In genomic region chr10:30170146-30170545, GRCh38 we compare ENCODE assay signal across 25 cellular contexts.
"Had no signal": no experiment of that assay in that cellular context is flagged by ENCODE, and none has a peak within 500 bp of the region (broad histone marks: within the 10 kb centered on the region; RNA-seq: fewer than 3 reads in every experiment).

No MANE protein-coding gene starts in this region.

- H3K4me3 ChIP-seq: ascending aorta, Peyer's patch had no signal

- H3K27ac ChIP-seq: ascending aorta, Peyer's patch had no signal

- H3K36me3 Mint-ChIP-seq: activated naive CD4-positive, alpha-beta T cell treated with anti-CD3 and anti-CD28 coated beads, Interleukin-2, amount 50 U/mL, for 24 hours; activated naive CD8-positive, alpha-beta T cell treated with anti-CD3 and anti-CD28 coated beads, Interleukin-2, amount 10 ng/mL, durations not matched to agents 7 days and 5 days had no signal

- H3K27ac Mint-ChIP-seq: activated CD4-positive, alpha-beta T cell treated with anti-CD3 and anti-CD28 coated beads for 36 hours; activated CD4-positive, alpha-beta T cell treated with anti-CD3 and anti-CD28 coated beads, Interleukin-2, amount 10 ng/mL, durations not matched to agents 7 days and 5 days; activated CD8-positive, alpha-beta T cell treated with anti-CD3 and anti-CD28 coated beads, Interleukin-2, amount 10 ng/mL, durations not matched to agents 7 days and 5 days; activated naive CD4-positive, alpha-beta T cell treated with anti-CD3 and anti-CD28 coated beads, Interleukin-2, amount 50 U/mL, for 24 hours; activated naive CD8-positive, alpha-beta T cell treated with anti-CD3 and anti-CD28 coated beads, Interleukin-2, amount 10 ng/mL, durations not matched to agents 7 days and 5 days; activated T-cell treated with anti-CD3 and anti-CD28 coated beads, Interleukin-2, amount 50 U/mL, for 24 hours; activated T-helper 2 cell treated with anti-CD3 and anti-CD28 coated beads, Interferon-gamma antibody, Interleukin-2, Interleukin-4, amounts not matched to agents 10 μg/mL and 5 μg/mL and 100 μg/mL, durations not matched to agents 14 hours and 24 hours and 36 hours; WTC11 had no signal

- DNase-seq: activated CD4-positive, alpha-beta T cell treated with anti-CD3 and anti-CD28 coated beads for 36 hours; activated CD4-positive, alpha-beta T cell treated with anti-CD3 and anti-CD28 coated beads, Interleukin-2, amount 10 ng/mL, durations not matched to agents 7 days and 5 days; activated CD4-positive, alpha-beta T cell treated with anti-CD3 and anti-CD28 coated beads, Interleukin-2, amount 50 U/mL, for 48 hours; activated CD8-positive, alpha-beta T cell treated with anti-CD3 and anti-CD28 coated beads, Interleukin-2, amount 10 ng/mL, durations not matched to agents 7 days and 5 days; activated gamma-delta T cell; activated naive CD4-positive, alpha-beta T cell treated with Interleukin-2 at 50 U/mL for 16 hours; activated naive CD8-positive, alpha-beta T cell treated with anti-CD3 and anti-CD28 coated beads, Interleukin-2, amount 10 ng/mL, durations not matched to agents 7 days and 5 days; activated T-cell treated with anti-CD3 and anti-CD28 coated beads, Interleukin-2, amount 50 U/mL, for 24 hours; amygdala; KG1; MM.1S; NCI-H1092; NCI-H1436 treated with DMSO at 0.1 percent for 48 hours; NCI-H1694 treated with DMSO at 0.1 percent for 48 hours; NCI-H2029; NCI-H345; NCI-H524 treated with DMSO at 0.1 percent for 48 hours; Peyer's patch; RPMI8226; SIG-M5 had no signal

- H3K4me3 Mint-ChIP-seq: activated CD4-positive, alpha-beta T cell treated with anti-CD3 and anti-CD28 coated beads for 36 hours; activated CD4-positive, alpha-beta T cell treated with anti-CD3 and anti-CD28 coated beads, Interleukin-2, amount 10 ng/mL, durations not matched to agents 7 days and 5 days; activated CD8-positive, alpha-beta T cell treated with anti-CD3 and anti-CD28 coated beads, Interleukin-2, amount 10 ng/mL, durations not matched to agents 7 days and 5 days; activated naive CD4-positive, alpha-beta T cell treated with anti-CD3 and anti-CD28 coated beads, Interleukin-2, amount 50 U/mL, for 24 hours; activated naive CD8-positive, alpha-beta T cell treated with anti-CD3 and anti-CD28 coated beads, Interleukin-2, amount 10 ng/mL, durations not matched to agents 7 days and 5 days; activated T-cell treated with anti-CD3 and anti-CD28 coated beads, Interleukin-2, amount 50 U/mL, for 24 hours; WTC11 had no signal

- ATAC-seq: activated CD4-positive, alpha-beta T cell treated with anti-CD3 and anti-CD28 coated beads for 36 hours; activated CD4-positive, CD25-positive, alpha-beta regulatory T cell treated with anti-CD3 and anti-CD28 coated beads, Interleukin-2, amount 50 U/mL, for 24 hours; activated CD8-positive, alpha-beta T cell treated with anti-CD3 and anti-CD28 coated beads, Interleukin-2, amount 10 ng/mL, durations not matched to agents 7 days and 5 days; WTC11 had no signal

- H3K27me3 ChIP-seq: ascending aorta, Peyer's patch had no signal

- H3K4me1 ChIP-seq: ascending aorta, Peyer's patch had no signal

- H3K36me3 ChIP-seq: ascending aorta, Peyer's patch had no signal

- H3K9me3 Mint-ChIP-seq: activated CD4-positive, alpha-beta T cell treated with anti-CD3 and anti-CD28 coated beads, Interleukin-2, amount 10 ng/mL, durations not matched to agents 7 days and 5 days; activated naive CD4-positive, alpha-beta T cell treated with anti-CD3 and anti-CD28 coated beads, Interleukin-2, amount 50 U/mL, for 24 hours; activated naive CD8-positive, alpha-beta T cell treated with anti-CD3 and anti-CD28 coated beads, Interleukin-2, amount 10 ng/mL, durations not matched to agents 7 days and 5 days; activated T-cell treated with anti-CD3 and anti-CD28 coated beads, Interleukin-2, amount 50 U/mL, for 24 hours; activated T-helper 2 cell treated with anti-CD3 and anti-CD28 coated beads, Interferon-gamma antibody, Interleukin-2, Interleukin-4, amounts not matched to agents 10 μg/mL and 5 μg/mL and 100 μg/mL, durations not matched to agents 14 hours and 24 hours and 36 hours had no signal

- H3K4me1 Mint-ChIP-seq: activated CD4-positive, alpha-beta T cell treated with anti-CD3 and anti-CD28 coated beads for 36 hours; activated CD4-positive, alpha-beta T cell treated with anti-CD3 and anti-CD28 coated beads, Interleukin-2, amount 10 ng/mL, durations not matched to agents 7 days and 5 days; activated naive CD4-positive, alpha-beta T cell treated with anti-CD3 and anti-CD28 coated beads, Interleukin-2, amount 50 U/mL, for 24 hours; WTC11 had no signal

- H3K9me3 ChIP-seq: ascending aorta, Peyer's patch had no signal
